Comparison of ENCODE assay signal across 8 cellular contexts in the genomic region with DNA sequence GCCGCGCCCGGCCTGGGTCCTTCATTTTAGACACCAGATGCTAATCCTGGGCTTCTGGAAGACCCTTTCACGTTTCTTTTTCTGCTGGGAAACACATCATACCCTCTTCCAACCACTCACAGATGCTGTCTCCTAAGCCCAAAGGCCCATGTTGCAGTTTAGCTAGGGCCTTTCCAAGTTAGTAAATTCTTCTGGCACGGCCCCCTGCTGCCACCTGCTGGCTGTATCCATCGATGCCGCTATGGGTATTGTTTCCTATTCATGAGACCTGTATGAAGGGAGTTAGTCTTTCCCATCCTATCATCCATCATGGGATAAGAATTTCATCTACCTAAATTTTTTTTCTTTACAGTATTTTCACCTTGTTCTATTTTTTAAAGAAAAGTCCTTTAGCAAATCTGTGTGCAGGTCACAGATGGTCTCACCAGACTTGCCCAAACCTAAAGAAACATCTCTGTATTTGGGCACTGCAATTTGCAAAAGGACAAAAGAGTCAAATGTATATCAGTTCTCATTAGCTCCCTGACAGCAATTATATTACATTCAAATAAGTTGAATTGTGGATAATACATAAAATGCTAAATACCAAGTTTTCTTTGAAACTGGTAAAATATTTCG. TPM values are rescaled to one million over a fixed set of nuclear protein-coding genes. Genes with fewer than 3 reads are reported as not detected.
DNase-seq lines count a peak whose midpoint lies in the region; ATAC-seq and TF ChIP-seq lines count a peak whose summit lies in the region.

No MANE protein-coding gene starts in this region.

- H3K27ac Mint-ChIP-seq in endodermal cell: no peak overlapping the region

- ATAC-seq in HG02840 (IDR thresholded peaks at IDR 0.05; ENCODE audit: low FRiP score, unreplicated experiment) (peak; percentile 57), HG02642 (IDR thresholded peaks at IDR 0.05; ENCODE audit: poor library complexity, unreplicated experiment) (no peak)

- peak; percentile 85 for TF ChIP-seq CTCF in endodermal cell (conservative IDR thresholded peaks at IDR 0.05)

- H3K4me3 Mint-ChIP-seq in endodermal cell: no peak overlapping the region

- peaks cover 54% of the 10 kb centered on the region for H3K9me3 Mint-ChIP-seq in endodermal cell

- H3K4me3 ChIP-seq in endodermal cell (ENCODE audit: low read length): no peak overlapping the region

- no peaks in the 10 kb centered on the region for H3K27me3 ChIP-seq in endodermal cell (ENCODE audit: control insufficient read depth, insufficient read depth, low read length, poor library complexity, severe bottlenecking)

- H3K27ac ChIP-seq in endodermal cell (ENCODE audit: low read depth, low read length): no peak overlapping the region

- no peaks in the 10 kb centered on the region for H3K36me3 ChIP-seq in endodermal cell (ENCODE audit: control insufficient read depth, insufficient read depth, low read length)

- H3K27me3 Mint-ChIP-seq in endodermal cell (ENCODE audit: insufficient read depth): no peaks in the 10 kb centered on the region

- H3K36me3 Mint-ChIP-seq in endodermal cell (ENCODE audit: low read depth): no peaks in the 10 kb centered on the region

- no peak overlapping the region for H3K9ac ChIP-seq in endodermal cell (ENCODE audit: extremely low read depth, low read length, poor library complexity, severe bottlenecking)

- peaks cover 18% of the 10 kb centered on the region for H3K4me1 Mint-ChIP-seq in endodermal cell

- DNase-seq in DMS53 (lab: John Stamatoyannopoulos, UW): peak; percentile 81
- peak; percentile 59 to 80 for DNase-seq in NOMO-1 (lab: John Stamatoyannopoulos, UW; ENCODE audit: unreplicated experiment in 2 of 2)
- peak; percentile 9 to 44 for DNase-seq in activated CD8-positive, alpha-beta memory T cell treated with anti-CD3 and anti-CD28 coated beads for 4 hours (ENCODE audit: low read depth in 2 of 2)
- peak; percentile 92 for DNase-seq in endodermal cell
- peak; percentile 77 for DNase-seq in myocyte (ENCODE audit: low read depth)
- DNase-seq in stimulated activated CD8-positive, alpha-beta memory T cell treated with anti-CD3 and anti-CD28 coated beads, Interleukin-7, amount 100 ng/mL, for 4 hours (ENCODE audit: low read depth in 2 of 2): peak; percentile 40 to 42

- H3K4me1 ChIP-seq in endodermal cell (ENCODE audit: control insufficient read depth, insufficient read depth, low read length): peaks cover 4% of the 10 kb centered on the region

- no peaks in the 10 kb centered on the region for H3K9me3 ChIP-seq in endodermal cell (ENCODE audit: control insufficient read depth, low read length)

- WGBS in endodermal cell (ENCODE audit: insufficient coverage in 1 of 2, insufficient read length in 1 of 2), 2 experiments: 43% methylated on average over 6 of the region's 8 CpGs; no CpG with 5 or more reads in 1 of the 2 experiments

RNA-seq across cellular contexts. Expression of a gene that starts 37.8 kb away (rescaled TPM):
- 10 to 100 TPM; 23.7 to 25.3 TPM for total RNA-seq in endodermal cell
- polyA plus RNA-seq in endodermal cell (2013, experiment 1 of 2): 1.8 TPM
- 2.2 TPM for polyA plus RNA-seq in endodermal cell (2013, experiment 2 of 2)
- 36.0 and 38.7 TPM in 2 replicates for total RNA-seq in myocyte
- 12.8 TPM for polyA plus RNA-seq in myocyte (2012)

RNA-seq across cellular contexts. Expression of a gene that starts 40.2 kb away (rescaled TPM):
- total RNA-seq in endodermal cell (10 to 100 TPM; 11.8 to 12.1 TPM), myocyte (6.8 and 7.2 TPM in 2 replicates)
- 18.7 TPM for polyA plus RNA-seq in endodermal cell (2013, experiment 1 of 2)
- 20.1 TPM for polyA plus RNA-seq in endodermal cell (2013, experiment 2 of 2)
- 5.6 TPM for polyA plus RNA-seq in myocyte (2012)

Comparison
In these comparisons a context has a peak if more than half of its experiments do, and no peak if none do; other contexts are left out.
1. DNase-seq: peak in every context shown above with its lines; median percentile 92 in endodermal cell; 81 in DMS53; 77 in myocyte; 70 in NOMO-1; 41 in stimulated activated CD8-positive, alpha-beta memory T cell treated with anti-CD3 and anti-CD28 coated beads, Interleukin-7, amount 100 ng/mL, for 4 hours; 26 in activated CD8-positive, alpha-beta memory T cell treated with anti-CD3 and anti-CD28 coated beads for 4 hours.